Comparison of ENCODE assay signal across 1 cellular context in genomic region chr14:103716091-103716801, GRCh38.
TF ChIP-seq lines count a peak whose summit lies in the region.

No MANE protein-coding gene starts in this region.

TF ChIP-seq in H1, 55 proteins besides CTCF, POLR2A, EP300 and RAD21 (continued from another document):
- TF ChIP-seq BRCA1 (IDR thresholded peaks at IDR 0.05; ENCODE audit: low read depth, low read length): no peak
- no peak for TF ChIP-seq SRF (IDR thresholded peaks at IDR 0.05; ENCODE audit: low read depth, low read length)
- peak; percentile 45 for TF ChIP-seq KDM4A (IDR thresholded peaks at IDR 0.05; ENCODE audit: low read depth, low read length, severe bottlenecking)
